12 cellular contexts compared by ENCODE assay signal in genomic region chr10:17214486-17214885, GRCh38. TPM values are rescaled to one million over a fixed set of nuclear protein-coding genes. Genes with fewer than 3 reads are reported as not detected.
DNase-seq lines count a peak whose midpoint lies in the region; ATAC-seq, FAIRE-seq and TF ChIP-seq lines count a peak whose summit lies in the region.
"Had no signal": no experiment of that assay in that cellular context is flagged by ENCODE, and none has a peak within 500 bp of the region (broad histone marks: within the 10 kb centered on the region; RNA-seq: fewer than 3 reads in every experiment).

No MANE protein-coding gene starts in this region.

- FAIRE-seq in H54 (lab: Jason Lieb, UNC): peak; percentile 67
- peak; percentile 93 for FAIRE-seq in astrocyte (lab: Jason Lieb, UNC)

- no peak for ATAC-seq in stimulated activated effector memory CD8-positive, alpha-beta T cell treated with anti-CD3 and anti-CD28 coated beads, Interleukin-12 subunit alpha, Interleukin-12 subunit beta, amount 100 ng/mL, for 72 hours
- ATAC-seq in GM18868 (IDR thresholded peaks at IDR 0.05; ENCODE audit: unreplicated experiment): no peak
- no peak for ATAC-seq in activated naive CD4-positive, alpha-beta T cell treated with anti-CD3 and anti-CD28 coated beads, Interleukin-2, amount 50 U/mL, for 72 hours
- no peak for ATAC-seq in left ventricle myocardium superior

- no peak for DNase-seq in H54 (ENCODE audit: insufficient read length, low spot score)
- DNase-seq in astrocyte (ENCODE audit: low read depth): no peak
- DNase-seq in hepatocyte (ENCODE audit: low spot score): no peak
- no peak for DNase-seq in stimulated activated effector memory CD8-positive, alpha-beta T cell treated with anti-CD3 and anti-CD28 coated beads, Interleukin-12 subunit alpha, Interleukin-12 subunit beta, amount 100 ng/mL, for 72 hours (ENCODE audit: low spot score in 2 of 2)
- DNase-seq in HT-29 (ENCODE audit: low spot score): no peak
- DNase-seq in activated naive CD4-positive, alpha-beta T cell treated with anti-CD3 and anti-CD28 coated beads, Interleukin-2, amount 50 U/mL, for 72 hours (ENCODE audit: low spot score in 2 of 2): no peak
- no peak for DNase-seq in left ventricle myocardium superior
- DNase-seq: activated B cell treated with CpG ODN at 0.5 μM for 24 hours, NCI-H1694, posterior cingulate gyrus, RPMI8226 had no signal

- H3K4me1 ChIP-seq in astrocyte (ENCODE audit: insufficient read depth, low read length) (peaks cover 58% of the 10 kb centered on the region), hepatocyte (ENCODE audit: insufficient read depth) (peaks cover 10% of the 10 kb centered on the region)

- H3K4me3 ChIP-seq in astrocyte (ENCODE audit: insufficient read depth, low read depth, low read length) (peak overlapping the region; percentile 41), hepatocyte (no peak overlapping the region)

- intact Hi-C loops in left ventricle myocardium superior (cut with micrococcal nuclease): no loop called here

- no peaks in the 10 kb centered on the region for H3K27me3 ChIP-seq in astrocyte (ENCODE audit: insufficient read depth, low read length)
- H3K27me3 ChIP-seq in hepatocyte: no peaks in the 10 kb centered on the region

- no peaks in the 10 kb centered on the region for H3K9me2 ChIP-seq in hepatocyte (replicated peaks; ENCODE audit: insufficient read depth)

- no peaks in the 10 kb centered on the region for H3K27me3 Mint-ChIP-seq in astrocyte (ENCODE audit: low read depth, unreplicated experiment)
- H3K27me3 Mint-ChIP-seq: activated B cell treated with CpG ODN at 0.5 μM for 24 hours had no signal

- H2AFZ ChIP-seq in astrocyte (ENCODE audit: low read depth, low read length) (no peak overlapping the region), hepatocyte (no peak overlapping the region)

- no peak for TF ChIP-seq CTCF in astrocyte (IDR thresholded peaks at IDR 0.05; ENCODE audit: insufficient read depth, low read depth, low read length)
- TF ChIP-seq CTCF in hepatocyte (IDR thresholded peaks at IDR 0.05; ENCODE audit: poor library complexity): no peak

- H3K9ac ChIP-seq in astrocyte (ENCODE audit: low read length): peak overlapping the region; percentile 84

- no peaks in the 10 kb centered on the region for H3K79me2 ChIP-seq in astrocyte (ENCODE audit: insufficient read depth, low read length)
- H3K79me2 ChIP-seq in hepatocyte: no peaks in the 10 kb centered on the region

- H3K4me1 Mint-ChIP-seq in astrocyte (ENCODE audit: low read depth, unreplicated experiment): peaks cover 67% of the 10 kb centered on the region
- peaks cover 49% of the 10 kb centered on the region for H3K4me1 Mint-ChIP-seq in stimulated activated effector memory CD8-positive, alpha-beta T cell treated with anti-CD3 and anti-CD28 coated beads, Interleukin-12 subunit alpha, Interleukin-12 subunit beta, amount 100 ng/mL, for 72 hours

- H3K9me3 ChIP-seq in astrocyte (ENCODE audit: insufficient read depth, low read depth, low read length) (no peaks in the 10 kb centered on the region), hepatocyte (ENCODE audit: low read depth) (no peaks in the 10 kb centered on the region)

- no peaks in the 10 kb centered on the region for H4K20me1 ChIP-seq in astrocyte (ENCODE audit: insufficient read depth, low read length)
- H4K20me1 ChIP-seq in hepatocyte (ENCODE audit: insufficient read depth, poor library complexity, severe bottlenecking): no peaks in the 10 kb centered on the region

- H3K36me3 ChIP-seq in astrocyte (ENCODE audit: insufficient read depth, low read length) (no peaks in the 10 kb centered on the region), hepatocyte (replicated peaks; ENCODE audit: insufficient read depth, low read depth) (no peaks in the 10 kb centered on the region)

- H3K9me3 Mint-ChIP-seq in astrocyte (ENCODE audit: unreplicated experiment): no peaks in the 10 kb centered on the region
- H3K9me3 Mint-ChIP-seq in stimulated activated effector memory CD8-positive, alpha-beta T cell treated with anti-CD3 and anti-CD28 coated beads, Interleukin-12 subunit alpha, Interleukin-12 subunit beta, amount 100 ng/mL, for 72 hours: no peaks in the 10 kb centered on the region
- H3K9me3 Mint-ChIP-seq in activated naive CD4-positive, alpha-beta T cell treated with anti-CD3 and anti-CD28 coated beads, Interleukin-2, amount 50 U/mL, for 72 hours: no peaks in the 10 kb centered on the region
- H3K9me3 Mint-ChIP-seq: activated B cell treated with CpG ODN at 0.5 μM for 24 hours had no signal

- H3K4me2 ChIP-seq in astrocyte (ENCODE audit: low read length) (peak overlapping the region; percentile 82), hepatocyte (no peak overlapping the region)

- no peaks in the 10 kb centered on the region for H3K36me3 Mint-ChIP-seq in astrocyte (ENCODE audit: low read depth, unreplicated experiment)
- no peaks in the 10 kb centered on the region for H3K36me3 Mint-ChIP-seq in stimulated activated effector memory CD8-positive, alpha-beta T cell treated with anti-CD3 and anti-CD28 coated beads, Interleukin-12 subunit alpha, Interleukin-12 subunit beta, amount 100 ng/mL, for 72 hours
- peaks cover 0 to 6% of the 10 kb centered on the region in 2 donors for H3K36me3 Mint-ChIP-seq in activated naive CD4-positive, alpha-beta T cell treated with anti-CD3 and anti-CD28 coated beads, Interleukin-2, amount 50 U/mL, for 72 hours

- H3K27ac Mint-ChIP-seq in astrocyte (ENCODE audit: unreplicated experiment): peak overlapping the region; percentile 99
- H3K27ac Mint-ChIP-seq in stimulated activated effector memory CD8-positive, alpha-beta T cell treated with anti-CD3 and anti-CD28 coated beads, Interleukin-12 subunit alpha, Interleukin-12 subunit beta, amount 100 ng/mL, for 72 hours: no peak overlapping the region
- H3K27ac Mint-ChIP-seq in activated naive CD4-positive, alpha-beta T cell treated with anti-CD3 and anti-CD28 coated beads, Interleukin-2, amount 50 U/mL, for 72 hours: peak overlapping the region in 1 of 2 donors; percentile 99
- H3K27ac Mint-ChIP-seq: activated B cell treated with CpG ODN at 0.5 μM for 24 hours had no signal

- H3K27ac ChIP-seq in astrocyte (ENCODE audit: low read depth, low read length) (peak overlapping the region; percentile 99), hepatocyte (peak overlapping the region; percentile 85)

- 73% methylated on average over 4 of the region's 4 CpGs for WGBS in hepatocyte (ENCODE audit: low lambda C conversion rate, missing lambda C conversion rate)

- no peak for TF ChIP-seq POLR2A in H54 (IDR thresholded peaks at IDR 0.05; ENCODE audit: low read depth, low read length)

- peak overlapping the region; percentile 61 for H3K4me3 Mint-ChIP-seq in astrocyte (ENCODE audit: unreplicated experiment)
- peak overlapping the region; percentile 15 for H3K4me3 Mint-ChIP-seq in stimulated activated effector memory CD8-positive, alpha-beta T cell treated with anti-CD3 and anti-CD28 coated beads, Interleukin-12 subunit alpha, Interleukin-12 subunit beta, amount 100 ng/mL, for 72 hours
- H3K4me3 Mint-ChIP-seq: activated B cell treated with CpG ODN at 0.5 μM for 24 hours had no signal

RNA-seq across cellular contexts. Expression of gene TRDMT1, which starts 13.0 kb away (rescaled TPM):
- 5.9 and 6.3 TPM in 2 replicates for total RNA-seq in astrocyte
- total RNA-seq in hepatocyte: 4.2 and 5.4 TPM in 2 replicates
- 3.5 and 5.9 TPM in 2 replicates for polyA plus RNA-seq in hepatocyte
- 1.3 and 3.2 TPM in 2 replicates for total RNA-seq in HT-29 (2014; rRNA removed; shearing (Covaris generic))
- 1 to 10 TPM; 7.1 to 9.4 TPM for total RNA-seq in activated naive CD4-positive, alpha-beta T cell treated with anti-CD3 and anti-CD28 coated beads, Interleukin-2, amount 50 U/mL, for 72 hours
- total RNA-seq in left ventricle myocardium superior: 3.8 TPM

RNA-seq across cellular contexts. Expression of gene VIM, which starts 13.6 kb away (rescaled TPM):
- total RNA-seq in astrocyte (5,172 and 5,400 TPM in 2 replicates), hepatocyte (833 and 1,051 TPM in 2 replicates), left ventricle myocardium superior (329 TPM)
- 302 and 335 TPM in 2 replicates for polyA plus RNA-seq in hepatocyte
- 0.08 TPM in 1 of 2 replicates, not detected in the other for total RNA-seq in HT-29 (2014; rRNA removed; shearing (Covaris generic))
- total RNA-seq in activated naive CD4-positive, alpha-beta T cell treated with anti-CD3 and anti-CD28 coated beads, Interleukin-2, amount 50 U/mL, for 72 hours: 100 to 1,000 TPM; 238 to 296 TPM

Comparison
In these comparisons a context has a peak if more than half of its experiments do, and no peak if none do; other contexts are left out.
1. RNA of gene VIM, which starts 13.6 kb away (total RNA-seq): 5,172 to 5,400 TPM in astrocyte, 833 to 1,051 TPM in hepatocyte, 329 TPM in left ventricle myocardium superior (single experiment) and 238 to 296 TPM in activated naive CD4-positive, alpha-beta T cell treated with anti-CD3 and anti-CD28 coated beads, Interleukin-2, amount 50 U/mL, for 72 hours; 0.08 TPM in HT-29; every median in the first group is over 100 times any median in the second.